In the genomic region with DNA sequence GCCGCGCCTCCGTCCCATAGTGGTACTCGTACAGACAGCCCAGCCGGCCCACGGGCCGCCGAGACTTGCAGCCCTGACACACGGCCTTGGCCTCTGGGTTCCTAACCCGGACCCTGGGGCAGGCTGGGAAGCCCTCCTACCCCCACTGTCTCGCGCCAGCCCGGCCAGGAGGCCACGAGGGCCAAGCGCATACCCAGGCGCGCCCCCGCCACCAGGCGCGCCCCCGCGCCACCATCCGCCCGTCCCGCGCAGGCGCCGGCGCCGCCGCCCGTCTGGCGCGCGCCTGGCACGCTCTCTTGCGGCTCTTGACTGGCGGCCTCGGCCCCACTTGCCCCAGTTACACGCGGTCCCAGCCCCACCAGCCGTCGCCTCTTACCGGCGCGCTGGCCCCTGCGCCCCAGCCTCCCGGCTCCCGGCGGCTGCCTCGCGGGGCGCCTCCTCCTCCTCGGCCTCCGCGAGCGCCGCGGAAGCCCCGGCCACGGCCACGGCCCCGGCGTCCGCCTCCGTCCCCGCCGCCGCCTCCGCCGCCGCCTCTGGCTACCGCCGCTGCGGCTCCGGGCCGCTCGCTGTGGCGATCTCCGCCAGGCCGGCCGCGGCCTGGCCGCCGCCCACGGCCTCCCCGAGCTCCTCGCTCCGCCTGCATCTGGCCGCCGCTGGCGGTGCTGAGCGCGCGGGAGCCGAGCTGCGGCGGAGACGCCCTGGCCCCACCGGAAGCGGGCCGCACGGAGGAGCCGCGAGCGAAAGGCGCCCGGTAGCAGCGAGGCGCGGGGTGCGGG, we compare ENCODE assay signal across 8 cellular contexts. TPM values are rescaled to one million over a fixed set of nuclear protein-coding genes. Genes with fewer than 3 reads are reported as not detected.
A peak's percentile ranks its signal among the peaks of the same experiment; 100 is the strongest.
DNase-seq lines count a peak whose midpoint lies in the region; ATAC-seq, FAIRE-seq and TF ChIP-seq lines count a peak whose summit lies in the region.

No MANE protein-coding gene starts in this region.

- peak overlapping the region; percentile 86 for H3K4me3 ChIP-seq in A549
- H3K4me3 ChIP-seq in keratinocyte (ENCODE audit: control insufficient read depth in 2 of 3, extremely low read depth in 1 of 3, insufficient read depth in 2 of 3, low read depth in 1 of 3, low read length in 3 of 3): peak overlapping the region; percentile 88 to 98 (median 90)

- CTCF ChIA-PET in A549 (lab: Yijun Ruan, JAX): interaction anchor here (0.6 to 1.4 kb wide), 2 partner anchors 11 to 25 kb away, joined by 3 read pairs; no protein-coding TSS in a partner anchor
- CTCF ChIA-PET in activated B cell treated with CpG ODN at 0.5 μM for 24 hours (lab: Charles Lee): no interaction called here

- H3K9ac ChIP-seq in keratinocyte (ENCODE audit: control insufficient read depth, extremely low read depth, insufficient read depth, low read length): peak overlapping the region; percentile 88

- H3K4me2 ChIP-seq in A549 (peak overlapping the region; percentile 78), keratinocyte (ENCODE audit: control insufficient read depth, extremely low read depth, insufficient read depth, low read depth, low read length) (peak overlapping the region; percentile 87)

- peak overlapping the region; percentile 84 for H2AFZ ChIP-seq in keratinocyte (ENCODE audit: control insufficient read depth, low read length)

- no peaks in the 10 kb centered on the region for H3K36me3 ChIP-seq in keratinocyte (ENCODE audit: control insufficient read depth in 2 of 2, extremely low read depth in 1 of 2, insufficient read depth in 2 of 2, low read length in 2 of 2)

- H4K20me1 ChIP-seq in keratinocyte (ENCODE audit: control insufficient read depth, extremely low read depth, insufficient read depth, low read length): no peaks in the 10 kb centered on the region

- DNase-seq in A549 (ENCODE audit: low read depth in 1 of 2, low spot score in 1 of 2): peak; percentile 62 to 86
- DNase-seq in NCI-H2196 (lab: John Stamatoyannopoulos, UW; ENCODE audit: unreplicated experiment): peak; percentile 51
- DNase-seq in activated B cell treated with CpG ODN at 0.5 μM for 24 hours: peak; percentile 71
- DNase-seq in central memory CD4-positive, alpha-beta T cell: peak; percentile 67
- no peak for DNase-seq in keratinocyte (ENCODE audit: low read depth, low spot score)
- peak; percentile 52 to 65 for DNase-seq in stimulated activated CD4-positive, alpha-beta T cell treated with anti-CD3 and anti-CD28 coated beads, Interleukin-15, amount 100 ng/mL, for 1 hour (ENCODE audit: low read depth in 1 of 2, low spot score in 1 of 2)

- no peaks in the 10 kb centered on the region for H3K36me3 Mint-ChIP-seq in activated B cell treated with CpG ODN at 0.5 μM for 24 hours (ENCODE audit: low read depth)

- dilution Hi-C loops in keratinocyte (cut with MboI; ENCODE audit: extremely low pct_ligation_motif_present, low sequenced_read_pairs): no loop called here

- H3K9me1 ChIP-seq in keratinocyte (ENCODE audit: control insufficient read depth, extremely low read depth, insufficient read depth, low read length): no peaks in the 10 kb centered on the region

- ATAC-seq in A549 (peak; percentile 86 to 88), GM18520 (IDR thresholded peaks at IDR 0.05; ENCODE audit: unreplicated experiment) (peak; percentile 72), HG03039 (IDR thresholded peaks at IDR 0.05; ENCODE audit: unreplicated experiment) (peak; percentile 63), activated B cell treated with CpG ODN at 0.5 μM for 24 hours (ENCODE audit: low read depth) (peak; percentile 79)

- H3K4me1 ChIP-seq in A549 (peaks cover 6% of the 10 kb centered on the region; the same call in 2 of the 3 replicates), keratinocyte (ENCODE audit: control insufficient read depth, extremely low read depth, insufficient read depth, low read length) (peaks cover 7% of the 10 kb centered on the region)

- intact Hi-C loops in activated B cell treated with CpG ODN at 0.5 μM for 24 hours (cut with micrococcal nuclease): loop anchor here (1.0 to 10.0 kb wide), 8 partner anchors 24 to 1509 kb away; partner anchors contain the start of genes DPH6, EMC7, FMN1 and KATNBL1

- no peaks in the 10 kb centered on the region for H3K27me3 Mint-ChIP-seq in activated B cell treated with CpG ODN at 0.5 μM for 24 hours

- H3K79me2 ChIP-seq in keratinocyte (ENCODE audit: control insufficient read depth, insufficient read depth, low read length): peaks cover 4% of the 10 kb centered on the region

- POLR2A ChIA-PET in A549 (lab: Yijun Ruan, JAX): interaction anchor here (1.0 to 1.2 kb wide), 2 partner anchors 9 to 18 kb away, joined by 3 to 5 read pairs; no protein-coding TSS in a partner anchor
- POLR2A ChIA-PET in activated B cell treated with CpG ODN at 0.5 μM for 24 hours (lab: Charles Lee): interaction anchor here (1.1 to 1.7 kb wide), 6 partner anchors 63 to 331 kb away, joined by 3 to 14 read pairs (median 7); partner anchors contain the start of genes EMC4, EMC7, LPCAT4 and PGBD4

- no peaks in the 10 kb centered on the region for H3K9me3 Mint-ChIP-seq in activated B cell treated with CpG ODN at 0.5 μM for 24 hours

- H3K27ac ChIP-seq in A549 (peak overlapping the region; percentile 98 to 99), keratinocyte (ENCODE audit: control insufficient read depth, insufficient read depth, low read length) (peak overlapping the region; percentile 67)

- TF ChIP-seq CTCF in A549 (IDR thresholded peaks at IDR 0.05): no peak
- no peak for TF ChIP-seq CTCF in activated B cell treated with CpG ODN at 0.5 μM for 24 hours (IDR thresholded peaks at IDR 0.05)
- peak in 1 of 3 experiments; percentile 5 for TF ChIP-seq CTCF in keratinocyte (optimal IDR thresholded peaks at IDR 0.05 in 1 of 3, IDR thresholded peaks at IDR 0.05 in 1 of 3, conservative IDR thresholded peaks at IDR 0.05 in 1 of 3; ENCODE audit: extremely low read depth in 1 of 3, insufficient read depth in 2 of 3, low read length in 3 of 3)

- peaks cover 18% of the 10 kb centered on the region for H3K4me1 Mint-ChIP-seq in activated B cell treated with CpG ODN at 0.5 μM for 24 hours

- TF ChIP-seq POLR2A in A549 (IDR thresholded peaks at IDR 0.05; ENCODE audit: low read length): peak; percentile 95

- no peaks in the 10 kb centered on the region for H3K9me3 ChIP-seq in A549
- no peaks in the 10 kb centered on the region for H3K9me3 ChIP-seq in keratinocyte (ENCODE audit: control insufficient read depth, low read depth, low read length)

- WGBS in A549 (ENCODE audit: missing lambda C conversion rate): 4% methylated on average over 26 of the region's 112 CpGs

- TF ChIP-seq RAD21 in A549 (conservative IDR thresholded peaks at IDR 0.05 in 1 of 2, IDR thresholded peaks at IDR 0.05 in 1 of 2): no peak

- peak overlapping the region; percentile 92 for H3K4me3 Mint-ChIP-seq in activated B cell treated with CpG ODN at 0.5 μM for 24 hours

- H3K27me3 ChIP-seq in keratinocyte (ENCODE audit: control insufficient read depth, extremely low read depth, insufficient read depth, low read length): no peaks in the 10 kb centered on the region

- FAIRE-seq in A549 (lab: Jason Lieb, UNC): no peak
- FAIRE-seq in keratinocyte (lab: Jason Lieb, UNC): no peak

- H3K27ac Mint-ChIP-seq in activated B cell treated with CpG ODN at 0.5 μM for 24 hours: peak overlapping the region; percentile 89

- no peak for TF ChIP-seq EP300 in A549 (IDR thresholded peaks at IDR 0.05)

TF ChIP-seq in A549, 52 proteins besides CTCF, POLR2A, EP300 and RAD21 (continues in another document):
- TF ChIP-seq RNF2 (IDR thresholded peaks at IDR 0.05; ENCODE audit: borderline replicate concordance, low read depth) (no peak), TP53 (CRISPR knock-in tag; IDR thresholded peaks at IDR 0.05) (no peak), MYC (IDR thresholded peaks at IDR 0.05; ENCODE audit: borderline replicate concordance, low read length) (peak; percentile 84; the same call in 1 of the 2 replicates), SREBF2 (IDR thresholded peaks at IDR 0.05) (no peak), RCOR1 (IDR thresholded peaks at IDR 0.05; ENCODE audit: low read depth, low read length) (no peak), BCL3 (IDR thresholded peaks at IDR 0.05) (no peak; the same call in none of the 3 replicates), JUN (IDR thresholded peaks at IDR 0.05) (peak; percentile 89 to 97), KDM1A (IDR thresholded peaks at IDR 0.05; ENCODE audit: low read depth) (no peak)
- TF ChIP-seq, protein P1, sequence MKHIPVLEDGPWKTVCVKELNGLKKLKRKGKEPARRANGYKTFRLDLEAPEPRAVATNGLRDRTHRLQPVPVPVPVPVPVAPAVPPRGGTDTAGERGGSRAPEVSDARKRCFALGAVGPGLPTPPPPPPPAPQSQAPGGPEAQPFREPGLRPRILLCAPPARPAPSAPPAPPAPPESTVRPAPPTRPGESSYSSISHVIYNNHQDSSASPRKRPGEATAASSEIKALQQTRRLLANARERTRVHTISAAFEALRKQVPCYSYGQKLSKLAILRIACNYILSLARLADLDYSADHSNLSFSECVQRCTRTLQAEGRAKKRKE (CRISPR knock-in tag; IDR thresholded peaks at IDR 0.05; ENCODE audit: low read depth): no peak

RNA-seq across cellular contexts. Expression of gene AVEN, which starts 0.4 kb away (rescaled TPM):
- 27.2 and 29.3 TPM in 2 replicates for polyA plus RNA-seq in A549 (2011; rRNA removed)
- polyA plus RNA-seq in A549 (2012; cell fraction: cytosol; rRNA removed): 8.0 and 8.5 TPM in 2 replicates
- 2.7 and 3.6 TPM in 2 replicates for polyA plus RNA-seq in A549 (2012; cell fraction: nucleus; rRNA removed)
- polyA plus RNA-seq in A549 (2017; fragmentation: RNase III; extraction: RNeasy Plus Mini Kit Qiagen cat#74134 plus additional on column Dnase treatment): 23.8 to 26.2 TPM (median 25.3 TPM) in 3 replicates
- 5.4 and 8.2 TPM in 2 replicates for polyA minus RNA-seq in A549 (2011; rRNA and poly(A)+ RNA removed)
- 14.1 and 15.7 TPM in 2 replicates for total RNA-seq in activated B cell treated with CpG ODN at 0.5 μM for 24 hours
- polyA plus RNA-seq in keratinocyte: 10.6 to 16.6 TPM (median 14.4 TPM) in 3 replicates
- polyA plus RNA-seq in keratinocyte (2011; ENCODE audit: low read depth): 16.7 TPM
- 12.7 and 17.0 TPM in 2 replicates for polyA plus RNA-seq in keratinocyte (2011; cell fraction: cytosol; rRNA removed)
- polyA plus RNA-seq in keratinocyte (2011; cell fraction: nucleus; rRNA removed): 8.8 and 9.8 TPM in 2 replicates
- 17.3 and 19.7 TPM in 2 replicates for polyA plus RNA-seq in keratinocyte (2012; ENCODE audit: low replicate concordance)
- 3.9 to 9.7 TPM (median 4.7 TPM) in 3 replicates for polyA minus RNA-seq in keratinocyte
- polyA minus RNA-seq in keratinocyte (2011; cell fraction: cytosol; rRNA and poly(A)+ RNA removed): 6.5 TPM
- polyA minus RNA-seq in keratinocyte (2011; cell fraction: nucleus; rRNA and poly(A)+ RNA removed): 3.2 and 9.9 TPM in 2 replicates
